In the genomic region with DNA sequence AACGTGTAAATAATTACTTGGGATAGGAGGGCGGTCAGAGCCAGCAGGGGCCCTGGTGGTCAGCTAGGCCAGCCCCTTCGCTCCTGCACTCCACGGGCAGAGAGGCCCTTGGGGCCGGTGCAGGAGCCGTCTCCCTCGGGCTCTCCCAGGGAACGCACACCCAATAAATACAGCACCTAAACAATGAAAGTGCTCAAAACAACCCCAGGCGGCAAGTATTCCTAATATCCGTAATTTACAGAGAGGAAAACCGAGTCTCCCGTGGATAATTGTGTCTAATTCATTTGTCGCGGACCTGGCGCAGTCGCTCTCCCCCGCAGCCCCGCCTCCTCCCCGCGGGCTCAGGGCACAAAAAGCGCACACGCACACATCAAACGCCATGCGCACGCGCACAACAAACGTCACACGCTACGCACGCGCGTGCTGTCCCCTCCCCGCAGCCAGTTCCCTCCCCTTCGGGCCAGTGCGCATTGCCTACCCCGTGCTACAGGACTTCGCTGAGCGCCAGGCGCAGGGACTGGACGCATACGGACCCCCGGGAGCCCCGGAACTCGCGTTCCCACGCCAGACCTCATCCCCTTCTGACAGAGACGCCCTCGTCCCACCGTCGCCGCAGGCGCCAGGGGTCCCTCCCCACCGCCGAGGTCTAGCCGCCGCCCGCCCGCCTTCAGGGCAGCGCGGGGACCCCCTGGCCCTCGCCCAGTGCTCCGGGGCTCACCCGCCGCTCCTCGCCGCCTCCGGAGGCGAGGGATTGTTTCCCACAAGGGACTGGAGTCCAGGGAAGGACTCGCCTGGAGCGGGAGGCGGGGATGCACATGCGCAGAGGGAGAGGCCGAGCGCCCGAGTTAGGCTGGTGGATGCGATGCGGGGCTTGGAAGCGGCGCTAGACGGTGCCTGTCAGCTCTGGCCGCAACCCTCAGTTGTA, we compare ENCODE assay signal across 8 cellular contexts. TPM values are rescaled to one million over a fixed set of nuclear protein-coding genes. Genes with fewer than 3 reads are reported as not detected.
DNase-seq lines count a peak whose midpoint lies in the region; ATAC-seq and TF ChIP-seq lines count a peak whose summit lies in the region.

Gene ZNF248 (minus strand): TSS at position 324 of the 925 bp plus-strand sequence. CDS start 1,300 bp downstream, outside the sequence.

- 0 out of 2 replicates have a peak, but pooled peaks cover 2% of the 10 kb centered on the region for H3K4me1 Mint-ChIP-seq in WTC11

- peak; percentile 97 for DNase-seq in AG08395 (ENCODE audit: low spot score)
- DNase-seq in NCI-H2227 (lab: John Stamatoyannopoulos, UW; ENCODE audit: unreplicated experiment): peak; percentile 96
- peak; percentile 55 for DNase-seq in WTC11 (ENCODE audit: low spot score)
- peak; percentile 97 to 98 for DNase-seq in cardiac fibroblast (ENCODE audit: low read depth in 2 of 2)
- peak; percentile 97 for DNase-seq in iris pigment epithelial cell (ENCODE audit: low read depth)
- DNase-seq in stimulated activated CD4-positive, alpha-beta T cell treated with anti-CD3 and anti-CD28 coated beads, Interleukin-15, amount 100 ng/mL, for 24 hours: peak; percentile 95

- H3K9me3 Mint-ChIP-seq in WTC11: peaks cover 73% of the 10 kb centered on the region

- peak within 1 kb of the TSS; percentile 69 to 78 for H3K4me3 ChIP-seq in cardiac fibroblast (replicated peaks in 1 of 2; ENCODE audit: low read depth in 2 of 2, low read length in 2 of 2)

- peak within 1 kb of the TSS; percentile 72 for H3K4me3 Mint-ChIP-seq in WTC11

- POLR2A ChIA-PET in WTC11 (lab: Charles Lee): no interaction called here

- peak; percentile 95 for ATAC-seq in GM18909 (IDR thresholded peaks at IDR 0.05; ENCODE audit: poor library complexity, unreplicated experiment)
- peak; percentile 96 for ATAC-seq in HG03159 (IDR thresholded peaks at IDR 0.05; ENCODE audit: unreplicated experiment)
- ATAC-seq in WTC11: peak; percentile 91

- no peak within 1 kb of the TSS for H3K27ac Mint-ChIP-seq in WTC11

- peaks cover 19% of the 10 kb centered on the region for H3K27me3 Mint-ChIP-seq in WTC11 (ENCODE audit: low read depth)

- CTCF ChIA-PET in WTC11 (lab: Charles Lee): no interaction called here

- TF ChIP-seq CTCF in WTC11 (IDR thresholded peaks at IDR 0.05) (no peak), cardiac fibroblast (IDR thresholded peaks at IDR 0.05; ENCODE audit: low read depth, low read length) (no peak)

- peaks cover 63% of the 10 kb centered on the region for H3K36me3 Mint-ChIP-seq in WTC11

TF ChIP-seq in WTC11, 78 proteins besides CTCF, POLR2A, EP300 and RAD21:
- TF ChIP-seq GABPB1 (CRISPR knock-in tag; IDR thresholded peaks at IDR 0.05): peak; percentile 70
- no peak for TF ChIP-seq ZNF138 (CRISPR knock-in tag; conservative IDR thresholded peaks at IDR 0.05)
TF ChIP-seq in WTC11: peak in this region for 1.

RNA-seq across cellular contexts. Expression of gene ZNF248, which starts in this region (rescaled TPM):
- total RNA-seq in WTC11 (2021): 1.9 to 2.6 TPM (median 2.3 TPM) in 3 replicates

Comparison
In these comparisons a context has a peak if more than half of its experiments do, and no peak if none do; other contexts are left out.
1. Peak in every context shown above with its lines: DNase-seq, ATAC-seq and H3K4me3 ChIP-seq.